ENCODE assay signal across 25 cellular contexts in the genomic region with DNA sequence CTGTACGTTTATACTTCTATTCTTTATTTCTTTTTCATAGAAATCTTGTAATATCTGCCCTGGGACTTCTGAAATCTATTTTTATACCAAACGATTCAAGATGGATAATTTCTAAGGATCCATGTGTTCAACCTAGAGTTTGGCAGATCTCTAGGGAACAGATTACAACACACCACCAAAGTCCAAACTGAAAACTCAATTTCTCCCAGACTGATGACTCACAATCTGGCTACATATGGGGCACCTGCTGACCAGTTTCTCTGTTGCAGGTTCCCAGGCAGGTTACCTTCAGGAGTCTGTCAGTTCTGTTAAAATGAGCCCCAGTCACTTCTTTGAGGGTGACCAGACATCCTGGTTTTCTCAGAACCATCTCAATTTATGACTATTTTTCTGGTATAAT.
"Had no signal": no experiment of that assay in that cellular context is flagged by ENCODE, and none has a peak within 500 bp of the region (broad histone marks: within the 10 kb centered on the region; RNA-seq: fewer than 3 reads in every experiment).

No MANE protein-coding gene starts in this region.

- H3K4me1 ChIP-seq: gastrocnemius medialis, pancreas, prostate gland had no signal

- H3K36me3 ChIP-seq: esophagus muscularis mucosa, gastrocnemius medialis, pancreas, prostate gland, thoracic aorta had no signal

- H3K4me3 Mint-ChIP-seq: activated CD4-positive, alpha-beta T cell treated with anti-CD3 and anti-CD28 coated beads for 36 hours; activated T-cell treated with anti-CD3 and anti-CD28 coated beads, Interleukin-2, amount 50 U/mL, for 4 hours; activated T-helper 17 cell treated with anti-CD3 and anti-CD28 coated beads, Interleukin-2, amount 50 U/mL, for 72 hours; central memory CD8-positive, alpha-beta T cell; dendritic cell treated with granulocyte-macrophage colony-stimulating factor and Interleukin-4, amounts not matched to agents 40 ng/mL and 50 ng/mL, for 4 days; endodermal cell; naive thymus-derived CD4-positive, alpha-beta T cell had no signal

- FAIRE-seq: astrocyte, pancreas, urothelium cell line had no signal

- H3K4me1 Mint-ChIP-seq: activated CD4-positive, alpha-beta T cell treated with anti-CD3 and anti-CD28 coated beads for 36 hours; activated T-helper 17 cell treated with anti-CD3 and anti-CD28 coated beads, Interleukin-2, amount 50 U/mL, for 72 hours; central memory CD8-positive, alpha-beta T cell; endodermal cell; naive thymus-derived CD4-positive, alpha-beta T cell had no signal

- H3K27ac ChIP-seq: esophagus muscularis mucosa, gastrocnemius medialis, pancreas, prostate gland, thoracic aorta had no signal

- H3K4me3 ChIP-seq: esophagus muscularis mucosa, gastrocnemius medialis, pancreas, prostate gland, thoracic aorta had no signal

- H3K36me3 Mint-ChIP-seq: naive thymus-derived CD4-positive, alpha-beta T cell had no signal

- ATAC-seq: activated CD4-positive, alpha-beta T cell treated with anti-CD3 and anti-CD28 coated beads for 36 hours; activated T-cell treated with anti-CD3 and anti-CD28 coated beads, Interleukin-2, amount 50 U/mL, for 4 hours; activated T-helper 17 cell treated with anti-CD3 and anti-CD28 coated beads, Interleukin-2, amount 50 U/mL, for 72 hours; gastrocnemius medialis; naive thymus-derived CD4-positive, alpha-beta T cell; pancreas had no signal

- H3K27ac Mint-ChIP-seq: activated CD4-positive, alpha-beta T cell treated with anti-CD3 and anti-CD28 coated beads for 36 hours; activated T-helper 17 cell treated with anti-CD3 and anti-CD28 coated beads, Interleukin-2, amount 50 U/mL, for 72 hours; dendritic cell treated with granulocyte-macrophage colony-stimulating factor and Interleukin-4, amounts not matched to agents 40 ng/mL and 50 ng/mL, for 4 days; endodermal cell; naive thymus-derived CD4-positive, alpha-beta T cell had no signal

- H3K9me3 ChIP-seq: gastrocnemius medialis, pancreas, prostate gland had no signal

- H3K27me3 ChIP-seq: esophagus muscularis mucosa, gastrocnemius medialis, pancreas had no signal

- DNase-seq: activated CD4-positive, alpha-beta T cell treated with anti-CD3 and anti-CD28 coated beads for 36 hours; activated CD4-positive, alpha-beta T cell treated with anti-CD3 and anti-CD28 coated beads, Interleukin-2, amount 50 U/mL, for 48 hours; activated CD4-positive, CD25-positive, alpha-beta regulatory T cell; activated gamma-delta T cell treated with Interleukin-2 at 50 U/mL for 16 hours; activated naive CD4-positive, alpha-beta T cell treated with anti-CD3 and anti-CD28 coated beads, Interleukin-2, amount 50 U/mL, for 16 hours; activated T-cell treated with anti-CD3 and anti-CD28 coated beads, Interleukin-2, amount 50 U/mL, for 4 hours; amniotic stem cell; endodermal cell; gastrocnemius medialis; glutamatergic neuron; islet precursor cell; midbrain; naive thymus-derived CD4-positive, alpha-beta T cell; pancreas; stimulated activated CD4-positive, alpha-beta T cell treated with anti-CD3 and anti-CD28 coated beads, Interleukin-2, amount 100 ng/mL, for 48 hours; stimulated activated naive CD4-positive, alpha-beta T cell treated with Interleukin-2 at 50 U/mL for 16 hours; trophoblast cell had no signal

- H3K27me3 Mint-ChIP-seq: activated CD4-positive, alpha-beta T cell treated with anti-CD3 and anti-CD28 coated beads for 36 hours; activated T-helper 17 cell treated with anti-CD3 and anti-CD28 coated beads, Interleukin-2, amount 50 U/mL, for 72 hours; central memory CD8-positive, alpha-beta T cell; dendritic cell treated with granulocyte-macrophage colony-stimulating factor and Interleukin-4, amounts not matched to agents 40 ng/mL and 50 ng/mL, for 4 days; naive thymus-derived CD4-positive, alpha-beta T cell had no signal
